Comparison of ENCODE assay signal across 2 cellular contexts in the genomic region with DNA sequence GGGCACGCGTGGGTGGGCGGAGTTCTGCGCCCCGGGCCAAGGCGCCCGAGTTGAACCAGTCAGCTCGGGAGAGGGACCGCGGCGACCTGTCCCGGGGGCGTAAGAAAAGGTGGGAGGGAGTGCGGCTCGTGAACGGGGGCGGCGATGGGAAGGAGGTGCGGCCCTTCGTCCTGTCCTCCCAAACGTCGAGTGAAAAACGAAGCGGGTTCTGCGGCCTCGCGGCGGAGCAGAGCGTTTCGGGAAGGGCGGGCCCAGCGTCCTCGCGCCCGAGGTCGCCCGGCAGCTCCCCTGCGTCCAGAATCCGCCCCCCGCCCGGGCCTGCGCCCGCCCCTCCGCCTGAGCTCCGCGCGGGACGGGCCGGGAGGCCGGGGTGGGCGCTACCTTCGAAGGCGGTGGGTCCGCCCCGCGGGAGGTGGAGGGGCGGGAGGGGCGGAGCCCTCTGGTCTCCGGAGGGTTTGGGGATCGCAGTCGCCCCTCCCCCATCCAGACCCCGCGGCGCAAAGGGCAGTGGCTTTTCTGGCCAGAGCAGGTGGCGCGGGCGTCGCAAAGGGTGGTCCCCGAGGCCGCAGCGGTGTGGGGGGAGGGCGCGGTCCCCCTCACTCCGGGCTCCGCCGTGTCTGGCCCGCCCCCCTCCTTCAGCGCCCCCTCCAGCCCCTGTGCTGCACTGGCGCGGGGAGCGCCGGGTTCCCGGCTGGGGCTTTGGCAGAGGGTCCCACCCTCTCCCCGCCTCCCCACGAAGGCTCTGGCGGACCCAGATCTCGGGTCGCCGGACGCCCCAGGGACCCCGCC.
TF ChIP-seq lines count a peak whose summit lies in the region.

No MANE protein-coding gene starts in this region.

TF ChIP-seq in K562, 482 proteins besides CTCF, POLR2A, EP300 and RAD21 (continues in another document):
- TF ChIP-seq RBM14 (IDR thresholded peaks at IDR 0.05; ENCODE audit: borderline replicate concordance, insufficient read depth, low read depth, low read length) (0 out of 2 replicates have a peak, but pooled peaks have one; percentile 19), E2F6 (IDR thresholded peaks at IDR 0.05; ENCODE audit: borderline replicate concordance in 1 of 2, extremely low read depth in 1 of 2, insufficient read depth in 1 of 2, insufficient read length in 1 of 2, low read depth in 1 of 2, low read length in 1 of 2, poor library complexity in 1 of 2, severe bottlenecking in 1 of 2) (peak; percentile 50 to 78), SIN3B (IDR thresholded peaks at IDR 0.05; ENCODE audit: low read depth) (peak; percentile 41; the same call in 1 of the 2 replicates), L3MBTL2 (IDR thresholded peaks at IDR 0.05) (peak; percentile 86), CTCFL (IDR thresholded peaks at IDR 0.05; ENCODE audit: borderline replicate concordance, insufficient read depth, low read depth, low read length, poor library complexity, severe bottlenecking) (peak; percentile 35), NR3C1 (CRISPR knock-in tag; IDR thresholded peaks at IDR 0.05) (no peak), CXXC5 (CRISPR knock-in tag; IDR thresholded peaks at IDR 0.05) (peak; percentile 65), CCNT2 (IDR thresholded peaks at IDR 0.05; ENCODE audit: borderline replicate concordance, extremely low read depth, insufficient read length, low read depth, low read length) (peak; percentile 17), ILF3 (IDR thresholded peaks at IDR 0.05; ENCODE audit: borderline replicate concordance) (no peak), CBFA2T3 (IDR thresholded peaks at IDR 0.05) (0 out of 2 replicates have a peak, but pooled peaks have one; percentile 1), SAFB (IDR thresholded peaks at IDR 0.05; ENCODE audit: borderline replicate concordance, low read depth, low read length) (0 out of 2 replicates have a peak, but pooled peaks have one; percentile 59), PHTF2 (CRISPR knock-in tag; IDR thresholded peaks at IDR 0.05) (no peak), CEBPG (CRISPR knock-in tag; IDR thresholded peaks at IDR 0.05) (no peak), CEBPG (tag; conservative IDR thresholded peaks at IDR 0.05 in 1 of 2, IDR thresholded peaks at IDR 0.05 in 1 of 2) (no peak), GABPA (tag; conservative IDR thresholded peaks at IDR 0.05; ENCODE audit: low read depth) (no peak)
- TF ChIP-seq, protein P1, sequence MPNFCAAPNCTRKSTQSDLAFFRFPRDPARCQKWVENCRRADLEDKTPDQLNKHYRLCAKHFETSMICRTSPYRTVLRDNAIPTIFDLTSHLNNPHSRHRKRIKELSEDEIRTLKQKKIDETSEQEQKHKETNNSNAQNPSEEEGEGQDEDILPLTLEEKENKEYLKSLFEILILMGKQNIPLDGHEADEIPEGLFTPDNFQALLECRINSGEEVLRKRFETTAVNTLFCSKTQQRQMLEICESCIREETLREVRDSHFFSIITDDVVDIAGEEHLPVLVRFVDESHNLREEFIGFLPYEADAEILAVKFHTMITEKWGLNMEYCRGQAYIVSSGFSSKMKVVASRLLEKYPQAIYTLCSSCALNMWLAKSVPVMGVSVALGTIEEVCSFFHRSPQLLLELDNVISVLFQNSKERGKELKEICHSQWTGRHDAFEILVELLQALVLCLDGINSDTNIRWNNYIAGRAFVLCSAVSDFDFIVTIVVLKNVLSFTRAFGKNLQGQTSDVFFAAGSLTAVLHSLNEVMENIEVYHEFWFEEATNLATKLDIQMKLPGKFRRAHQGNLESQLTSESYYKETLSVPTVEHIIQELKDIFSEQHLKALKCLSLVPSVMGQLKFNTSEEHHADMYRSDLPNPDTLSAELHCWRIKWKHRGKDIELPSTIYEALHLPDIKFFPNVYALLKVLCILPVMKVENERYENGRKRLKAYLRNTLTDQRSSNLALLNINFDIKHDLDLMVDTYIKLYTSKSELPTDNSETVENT (CRISPR knock-in tag; IDR thresholded peaks at IDR 0.05) = no peak
- TF ChIP-seq, protein P2, sequence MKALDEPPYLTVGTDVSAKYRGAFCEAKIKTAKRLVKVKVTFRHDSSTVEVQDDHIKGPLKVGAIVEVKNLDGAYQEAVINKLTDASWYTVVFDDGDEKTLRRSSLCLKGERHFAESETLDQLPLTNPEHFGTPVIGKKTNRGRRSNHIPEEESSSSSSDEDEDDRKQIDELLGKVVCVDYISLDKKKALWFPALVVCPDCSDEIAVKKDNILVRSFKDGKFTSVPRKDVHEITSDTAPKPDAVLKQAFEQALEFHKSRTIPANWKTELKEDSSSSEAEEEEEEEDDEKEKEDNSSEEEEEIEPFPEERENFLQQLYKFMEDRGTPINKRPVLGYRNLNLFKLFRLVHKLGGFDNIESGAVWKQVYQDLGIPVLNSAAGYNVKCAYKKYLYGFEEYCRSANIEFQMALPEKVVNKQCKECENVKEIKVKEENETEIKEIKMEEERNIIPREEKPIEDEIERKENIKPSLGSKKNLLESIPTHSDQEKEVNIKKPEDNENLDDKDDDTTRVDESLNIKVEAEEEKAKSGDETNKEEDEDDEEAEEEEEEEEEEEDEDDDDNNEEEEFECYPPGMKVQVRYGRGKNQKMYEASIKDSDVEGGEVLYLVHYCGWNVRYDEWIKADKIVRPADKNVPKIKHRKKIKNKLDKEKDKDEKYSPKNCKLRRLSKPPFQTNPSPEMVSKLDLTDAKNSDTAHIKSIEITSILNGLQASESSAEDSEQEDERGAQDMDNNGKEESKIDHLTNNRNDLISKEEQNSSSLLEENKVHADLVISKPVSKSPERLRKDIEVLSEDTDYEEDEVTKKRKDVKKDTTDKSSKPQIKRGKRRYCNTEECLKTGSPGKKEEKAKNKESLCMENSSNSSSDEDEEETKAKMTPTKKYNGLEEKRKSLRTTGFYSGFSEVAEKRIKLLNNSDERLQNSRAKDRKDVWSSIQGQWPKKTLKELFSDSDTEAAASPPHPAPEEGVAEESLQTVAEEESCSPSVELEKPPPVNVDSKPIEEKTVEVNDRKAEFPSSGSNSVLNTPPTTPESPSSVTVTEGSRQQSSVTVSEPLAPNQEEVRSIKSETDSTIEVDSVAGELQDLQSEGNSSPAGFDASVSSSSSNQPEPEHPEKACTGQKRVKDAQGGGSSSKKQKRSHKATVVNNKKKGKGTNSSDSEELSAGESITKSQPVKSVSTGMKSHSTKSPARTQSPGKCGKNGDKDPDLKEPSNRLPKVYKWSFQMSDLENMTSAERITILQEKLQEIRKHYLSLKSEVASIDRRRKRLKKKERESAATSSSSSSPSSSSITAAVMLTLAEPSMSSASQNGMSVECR (CRISPR knock-in tag; IDR thresholded peaks at IDR 0.05) = peak; percentile 40

TF ChIP-seq in neural cell, 6 proteins besides CTCF, POLR2A, EP300 and RAD21:
- no peak for TF ChIP-seq EZH2 (IDR thresholded peaks at IDR 0.05; ENCODE audit: borderline replicate concordance, insufficient read depth, low read length, poor library complexity, severe bottlenecking)
- TF ChIP-seq TAF1 (IDR thresholded peaks at IDR 0.05; ENCODE audit: low read depth) = no peak
- no peak for TF ChIP-seq SMC3 (conservative IDR thresholded peaks at IDR 0.05; ENCODE audit: poor library complexity)
- no peak for TF ChIP-seq POLR2AphosphoS5 (IDR thresholded peaks at IDR 0.05)
- no peak for TF ChIP-seq MXI1 (conservative IDR thresholded peaks at IDR 0.05; ENCODE audit: poor library complexity, severe bottlenecking)
- TF ChIP-seq REST (IDR thresholded peaks at IDR 0.05; ENCODE audit: borderline replicate concordance) = no peak
